20 cellular contexts compared by ENCODE assay signal in genomic region chr3:45786801-45787495, GRCh38. TPM values are rescaled to one million over a fixed set of nuclear protein-coding genes. Genes with fewer than 3 reads are reported as not detected.
DNase-seq lines count a peak whose midpoint lies in the region; ATAC-seq and TF ChIP-seq lines count a peak whose summit lies in the region.
"Had no signal": no experiment of that assay in that cellular context is flagged by ENCODE, and none has a peak within 500 bp of the region (broad histone marks: within the 10 kb centered on the region; RNA-seq: fewer than 3 reads in every experiment).

No MANE protein-coding gene starts in this region.

- peak; percentile 24 for ATAC-seq in left colon
- ATAC-seq: SK-N-SH treated with all-trans-retinoic acid at 6 μM for 48 hours had no signal

- DNase-seq in activated CD8-positive, alpha-beta memory T cell treated with anti-CD3 and anti-CD28 coated beads for 24 hours, result peak; percentile 28
- DNase-seq in activated CD8-positive, alpha-beta memory T cell treated with anti-CD3 and anti-CD28 coated beads, Interleukin-2, amount 50 U/mL, for 4 hours, result no peak
- peak; percentile 26 for DNase-seq in activated CD8-positive, alpha-beta memory T cell treated with anti-CD3 and anti-CD28 coated beads, Interleukin-2, amount 50 U/mL, for 48 hours
- DNase-seq in left colon (no peak), type B pancreatic cell (ENCODE audit: extremely low spot score, unreplicated experiment) (peak; percentile 20), NCI-H446 treated with DMSO at 0.1 percent for 48 hours (lab: John Stamatoyannopoulos, UW) (no peak), nephron progenitor cell (no peak), NCI-H1694 (lab: John Stamatoyannopoulos, UW) (no peak)
- DNase-seq: CD4-positive, CD25-positive, alpha-beta regulatory T cell; H7; Kasumi-1; MG63; NCI-H1048; NCI-H1436 treated with DMSO at 0.1 percent for 48 hours; NCI-H2081 treated with DMSO at 0.1 percent for 48 hours; NCI-H2171 treated with DMSO at 0.1 percent for 48 hours; NCI-H526; NK-92 treated with Interleukin-12 subunit alpha and Interleukin-12 subunit beta, amount 100 ng/mL, for 24 hours had no signal

- H3K27ac Mint-ChIP-seq in type B pancreatic cell, result no peak overlapping the region
- no peak overlapping the region for H3K27ac Mint-ChIP-seq in nephron progenitor cell
- H3K27ac Mint-ChIP-seq: CD4-positive, CD25-positive, alpha-beta regulatory T cell had no signal

- H3K9me3 Mint-ChIP-seq in type B pancreatic cell, result peaks cover 17% of the 10 kb centered on the region
- H3K9me3 Mint-ChIP-seq in nephron progenitor cell, result peaks cover 25% of the 10 kb centered on the region

- peaks cover 7% of the 10 kb centered on the region for H3K4me1 Mint-ChIP-seq in type B pancreatic cell (ENCODE audit: unreplicated experiment)
- H3K4me1 Mint-ChIP-seq in nephron progenitor cell, result peaks cover 7% of the 10 kb centered on the region
- H3K4me1 Mint-ChIP-seq: CD4-positive, CD25-positive, alpha-beta regulatory T cell had no signal

- intact Hi-C loops in left colon (cut with DNase I, micrococcal nuclease), result no loop called here

- no peak overlapping the region for H3K4me3 Mint-ChIP-seq in type B pancreatic cell
- H3K4me3 Mint-ChIP-seq in nephron progenitor cell, result no peak overlapping the region
- H3K4me3 Mint-ChIP-seq: CD4-positive, CD25-positive, alpha-beta regulatory T cell had no signal

- H3K27me3 Mint-ChIP-seq in type B pancreatic cell, result peaks cover 26% of the 10 kb centered on the region
- peaks cover 16% of the 10 kb centered on the region for H3K27me3 Mint-ChIP-seq in nephron progenitor cell (ENCODE audit: low read depth, poor library complexity)

- TF ChIP-seq CTCF in type B pancreatic cell (conservative IDR thresholded peaks at IDR 0.05) (no peak), nephron progenitor cell (IDR thresholded peaks at IDR 0.05) (no peak)

- peaks cover 9% of the 10 kb centered on the region for H3K36me3 Mint-ChIP-seq in type B pancreatic cell
- H3K36me3 Mint-ChIP-seq in nephron progenitor cell (ENCODE audit: low read depth), result peaks cover 10% of the 10 kb centered on the region
- H3K36me3 Mint-ChIP-seq: CD4-positive, CD25-positive, alpha-beta regulatory T cell had no signal

RNA-seq across cellular contexts. Expression of gene SLC6A20, which starts 9.4 kb away (rescaled TPM):
- total RNA-seq in left colon (10 to 100 TPM in 1 of 2 donors, 1 to 10 TPM in 1; 2.4 to 11.8 TPM), type B pancreatic cell (ENCODE audit: low replicate concordance) (1.5 and 3.2 TPM in 2 replicates)
- total RNA-seq: A673; CD4-positive, CD25-positive, alpha-beta regulatory T cell had no signal

RNA-seq across cellular contexts. Expression of gene LZTFL1, which starts 55.0 kb away (rescaled TPM):
- total RNA-seq in left colon (10 to 100 TPM in 1 of 2 donors, 1 to 10 TPM in 1; 9.8 to 11.2 TPM), type B pancreatic cell (ENCODE audit: low replicate concordance) (26.6 and 36.0 TPM in 2 replicates)

Comparison
In these comparisons a context has a peak if more than half of its experiments do, and no peak if none do; other contexts are left out.
1. DNase-seq: peak in activated CD8-positive, alpha-beta memory T cell treated with anti-CD3 and anti-CD28 coated beads for 24 hours (single experiment), activated CD8-positive, alpha-beta memory T cell treated with anti-CD3 and anti-CD28 coated beads, Interleukin-2, amount 50 U/mL, for 48 hours (single experiment) and type B pancreatic cell (single experiment); none in activated CD8-positive, alpha-beta memory T cell treated with anti-CD3 and anti-CD28 coated beads, Interleukin-2, amount 50 U/mL, for 4 hours (single experiment), left colon (0 of 2), NCI-H446 treated with DMSO at 0.1 percent for 48 hours (single experiment), nephron progenitor cell (single experiment) and NCI-H1694 (single experiment).